ENCODE assay signal across 1 cellular context in the genomic region with DNA sequence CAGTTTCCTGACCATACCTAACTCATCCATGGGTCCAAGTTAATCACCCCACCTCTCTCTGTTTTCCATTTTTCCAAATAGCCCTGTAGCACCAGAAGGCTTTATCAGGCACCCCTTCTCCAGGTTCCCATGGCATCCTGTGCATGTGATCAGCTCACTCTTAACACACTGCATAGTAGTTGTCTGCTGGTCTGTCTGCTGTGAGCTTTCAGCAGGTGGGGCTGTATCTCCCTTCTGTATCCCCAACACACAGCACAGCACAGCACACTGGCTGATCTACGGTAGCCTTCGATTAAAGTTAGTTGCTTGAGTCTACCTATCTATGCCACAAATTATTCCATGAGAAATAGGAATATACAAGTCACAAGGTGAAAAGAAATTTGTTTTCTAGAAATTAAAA.
TF ChIP-seq lines count a peak whose summit lies in the region.

No MANE protein-coding gene starts in this region.

TF ChIP-seq in HCT116, 20 proteins besides CTCF, POLR2A, EP300 and RAD21 (continued from another document):
- TF ChIP-seq, protein P1, sequence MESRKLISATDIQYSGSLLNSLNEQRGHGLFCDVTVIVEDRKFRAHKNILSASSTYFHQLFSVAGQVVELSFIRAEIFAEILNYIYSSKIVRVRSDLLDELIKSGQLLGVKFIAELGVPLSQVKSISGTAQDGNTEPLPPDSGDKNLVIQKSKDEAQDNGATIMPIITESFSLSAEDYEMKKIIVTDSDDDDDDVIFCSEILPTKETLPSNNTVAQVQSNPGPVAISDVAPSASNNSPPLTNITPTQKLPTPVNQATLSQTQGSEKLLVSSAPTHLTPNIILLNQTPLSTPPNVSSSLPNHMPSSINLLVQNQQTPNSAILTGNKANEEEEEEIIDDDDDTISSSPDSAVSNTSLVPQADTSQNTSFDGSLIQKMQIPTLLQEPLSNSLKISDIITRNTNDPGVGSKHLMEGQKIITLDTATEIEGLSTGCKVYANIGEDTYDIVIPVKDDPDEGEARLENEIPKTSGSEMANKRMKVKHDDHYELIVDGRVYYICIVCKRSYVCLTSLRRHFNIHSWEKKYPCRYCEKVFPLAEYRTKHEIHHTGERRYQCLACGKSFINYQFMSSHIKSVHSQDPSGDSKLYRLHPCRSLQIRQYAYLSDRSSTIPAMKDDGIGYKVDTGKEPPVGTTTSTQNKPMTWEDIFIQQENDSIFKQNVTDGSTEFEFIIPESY (IDR thresholded peaks at IDR 0.05; ENCODE audit: extremely low read depth, insufficient replicate concordance, low read length), result no peak
- TF ChIP-seq SRF (IDR thresholded peaks at IDR 0.05; ENCODE audit: low read depth) (no peak), ZNF274 (IDR thresholded peaks at IDR 0.05; ENCODE audit: low read depth, low read length) (no peak), EGR1 (IDR thresholded peaks at IDR 0.05; ENCODE audit: low read depth) (no peak), POLR2AphosphoS5 (IDR thresholded peaks at IDR 0.05; ENCODE audit: low read depth, low read length) (no peak), ZFX (IDR thresholded peaks at IDR 0.05) (no peak), EZH2phosphoT487 (IDR thresholded peaks at IDR 0.05; ENCODE audit: borderline replicate concordance) (no peak), YY1 (IDR thresholded peaks at IDR 0.05; ENCODE audit: extremely low read depth, insufficient replicate concordance, low read depth, low read length) (no peak), FOSL1 (IDR thresholded peaks at IDR 0.05; ENCODE audit: low read depth) (no peak), SP1 (IDR thresholded peaks at IDR 0.05; ENCODE audit: low read depth) (no peak), SIN3A (IDR thresholded peaks at IDR 0.05; ENCODE audit: low read depth) (no peak), ATF3 (IDR thresholded peaks at IDR 0.05) (no peak)
- TF ChIP-seq, protein P2, sequence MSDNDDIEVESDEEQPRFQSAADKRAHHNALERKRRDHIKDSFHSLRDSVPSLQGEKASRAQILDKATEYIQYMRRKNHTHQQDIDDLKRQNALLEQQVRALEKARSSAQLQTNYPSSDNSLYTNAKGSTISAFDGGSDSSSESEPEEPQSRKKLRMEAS (IDR thresholded peaks at IDR 0.05), result no peak
